28 cellular contexts compared by ENCODE assay signal in genomic region chr16:55367796-55368195, GRCh38. TPM values are rescaled to one million over a fixed set of nuclear protein-coding genes. Genes with fewer than 3 reads are reported as not detected.
A peak's percentile ranks its signal among the peaks of the same experiment; 100 is the strongest.
DNase-seq lines count a peak whose midpoint lies in the region; ATAC-seq and TF ChIP-seq lines count a peak whose summit lies in the region.
"Had no signal": no experiment of that assay in that cellular context is flagged by ENCODE, and none has a peak within 500 bp of the region (broad histone marks: within the 10 kb centered on the region; RNA-seq: fewer than 3 reads in every experiment).

No MANE protein-coding gene starts in this region.

- peak overlapping the region; percentile 2; the same call in 1 of the 2 replicates for H3K4me3 ChIP-seq in AG10803 (ENCODE audit: low read length)
- H3K4me3 ChIP-seq in epithelial cell of esophagus (ENCODE audit: low read length): no peak overlapping the region
- no peak overlapping the region for H3K4me3 ChIP-seq in effector memory CD4-positive, alpha-beta T cell (ENCODE audit: insufficient read depth, low read depth, low read length, poor library complexity, severe bottlenecking)
- H3K4me3 ChIP-seq: A549, upper lobe of right lung had no signal

- H3K27ac Mint-ChIP-seq in activated CD4-positive, alpha-beta memory T cell treated with anti-CD3 and anti-CD28 coated beads, Interleukin-2, amount 10 ng/mL, durations not matched to agents 7 days and 5 days: no peak overlapping the region
- H3K27ac Mint-ChIP-seq: activated CD4-positive, alpha-beta T cell treated with anti-CD3 and anti-CD28 coated beads, Interleukin-2, amount 10 ng/mL, durations not matched to agents 24 days and 14 days; CD8-positive, alpha-beta T cell; endodermal cell; natural killer cell treated with Interleukin-12 subunit alpha and Interleukin-12 subunit beta and Interleukin-15 and Interleukin-18, amount 100 ng/mL, for 72 hours; progenitor cell of endocrine pancreas; stimulated activated naive CD8-positive, alpha-beta T cell treated with anti-CD3 and anti-CD28 coated beads, Interleukin-15, Interleukin-2, amounts not matched to agents 100 ng/mL and 50 ng/mL, for 24 hours; T-cell had no signal

- no peak for TF ChIP-seq CTCF in AG10803 (conservative IDR thresholded peaks at IDR 0.05; ENCODE audit: low read length)
- TF ChIP-seq CTCF in epithelial cell of esophagus (IDR thresholded peaks at IDR 0.05; ENCODE audit: insufficient read depth, low read depth, low read length, missing control alignments): no peak
- TF ChIP-seq CTCF in omental fat pad (IDR thresholded peaks at IDR 0.05): no peak

- no peak overlapping the region for H3K27ac ChIP-seq in effector memory CD4-positive, alpha-beta T cell (ENCODE audit: insufficient read depth, low read length, poor library complexity, severe bottlenecking)
- H3K27ac ChIP-seq: A549, upper lobe of right lung had no signal

- POLR2A ChIA-PET in activated CD4-positive, alpha-beta memory T cell treated with anti-CD3 and anti-CD28 coated beads, Interleukin-2, amount 10 ng/mL, durations not matched to agents 7 days and 5 days (lab: Charles Lee): no interaction called here

- no peaks in the 10 kb centered on the region for H3K9me3 Mint-ChIP-seq in activated CD4-positive, alpha-beta memory T cell treated with anti-CD3 and anti-CD28 coated beads, Interleukin-2, amount 10 ng/mL, durations not matched to agents 7 days and 5 days
- H3K9me3 Mint-ChIP-seq: activated CD4-positive, alpha-beta T cell treated with anti-CD3 and anti-CD28 coated beads, Interleukin-2, amount 10 ng/mL, durations not matched to agents 24 days and 14 days; CD8-positive, alpha-beta T cell; endodermal cell; natural killer cell treated with Interleukin-12 subunit alpha and Interleukin-12 subunit beta and Interleukin-15 and Interleukin-18, amount 100 ng/mL, for 72 hours; stimulated activated naive CD8-positive, alpha-beta T cell treated with anti-CD3 and anti-CD28 coated beads, Interleukin-15, Interleukin-2, amounts not matched to agents 100 ng/mL and 50 ng/mL, for 24 hours; T-cell had no signal

- H3K4me3 Mint-ChIP-seq in activated CD4-positive, alpha-beta memory T cell treated with anti-CD3 and anti-CD28 coated beads, Interleukin-2, amount 10 ng/mL, durations not matched to agents 7 days and 5 days: no peak overlapping the region
- H3K4me3 Mint-ChIP-seq: activated CD4-positive, alpha-beta T cell treated with anti-CD3 and anti-CD28 coated beads, Interleukin-2, amount 10 ng/mL, durations not matched to agents 24 days and 14 days; CD8-positive, alpha-beta T cell; endodermal cell; natural killer cell treated with Interleukin-12 subunit alpha and Interleukin-12 subunit beta and Interleukin-15 and Interleukin-18, amount 100 ng/mL, for 72 hours; stimulated activated naive CD8-positive, alpha-beta T cell treated with anti-CD3 and anti-CD28 coated beads, Interleukin-15, Interleukin-2, amounts not matched to agents 100 ng/mL and 50 ng/mL, for 24 hours; T-cell had no signal

- peak; percentile 62 for ATAC-seq in omental fat pad (ENCODE audit: low FRiP score)
- no peak for ATAC-seq in HG03521 (IDR thresholded peaks at IDR 0.05; ENCODE audit: unreplicated experiment)
- ATAC-seq in HG03095 (IDR thresholded peaks at IDR 0.05; ENCODE audit: unreplicated experiment): no peak
- ATAC-seq: A549; CD8-positive, alpha-beta T cell; natural killer cell treated with Interleukin-12 subunit alpha and Interleukin-12 subunit beta and Interleukin-15 and Interleukin-18, amount 100 ng/mL, for 72 hours; T-cell had no signal

- H3K27me3 Mint-ChIP-seq in activated CD4-positive, alpha-beta memory T cell treated with anti-CD3 and anti-CD28 coated beads, Interleukin-2, amount 10 ng/mL, durations not matched to agents 7 days and 5 days: peaks cover 37% of the 10 kb centered on the region

- H3K4me1 Mint-ChIP-seq in activated CD4-positive, alpha-beta memory T cell treated with anti-CD3 and anti-CD28 coated beads, Interleukin-2, amount 10 ng/mL, durations not matched to agents 7 days and 5 days: no peaks in the 10 kb centered on the region
- H3K4me1 Mint-ChIP-seq: activated CD4-positive, alpha-beta T cell treated with anti-CD3 and anti-CD28 coated beads, Interleukin-2, amount 10 ng/mL, durations not matched to agents 24 days and 14 days had no signal

- H3K4me1 ChIP-seq in effector memory CD4-positive, alpha-beta T cell (ENCODE audit: control insufficient read depth, insufficient read depth, low read length, poor library complexity, severe bottlenecking): peaks cover 2% of the 10 kb centered on the region
- H3K4me1 ChIP-seq: A549, upper lobe of right lung had no signal

- no peaks in the 10 kb centered on the region for H3K36me3 Mint-ChIP-seq in activated CD4-positive, alpha-beta memory T cell treated with anti-CD3 and anti-CD28 coated beads, Interleukin-2, amount 10 ng/mL, durations not matched to agents 7 days and 5 days (ENCODE audit: low read depth)
- H3K36me3 Mint-ChIP-seq: CD8-positive, alpha-beta T cell; natural killer cell treated with Interleukin-12 subunit alpha and Interleukin-12 subunit beta and Interleukin-15 and Interleukin-18, amount 100 ng/mL, for 72 hours; T-cell had no signal

- peak; percentile 91 for DNase-seq in AG10803 (ENCODE audit: low read depth)
- peak; percentile 77 for DNase-seq in NCI-H226
- DNase-seq in epithelial cell of esophagus (ENCODE audit: low read depth): peak; percentile 29
- DNase-seq in omental fat pad (ENCODE audit: low spot score): no peak
- no peak for DNase-seq in activated CD4-positive, alpha-beta memory T cell treated with anti-CD3 and anti-CD28 coated beads, Interleukin-2, amount 10 ng/mL, durations not matched to agents 7 days and 5 days
- DNase-seq in effector memory CD4-positive, alpha-beta T cell: no peak
- DNase-seq: activated CD4-positive, alpha-beta T cell treated with anti-CD3 and anti-CD28 coated beads, Interleukin-2, amount 10 ng/mL, durations not matched to agents 24 days and 14 days; activated CD8-positive, alpha-beta memory T cell treated with anti-CD3 and anti-CD28 coated beads, Interleukin-2, amount 50 U/mL, for 4 hours; activated effector memory CD4-positive, alpha-beta T cell treated with Interleukin-2 at 50 U/mL for 16 hours; amniotic stem cell; CD8-positive, alpha-beta T cell; cerebellar nuclear complex; DND-41; endodermal cell; mesendoderm; NCI-H1105 treated with DMSO at 0.1 percent for 48 hours; NCI-H2171 treated with DMSO at 0.1 percent for 48 hours; NCI-H748 treated with DMSO at 0.1 percent for 48 hours; SHP77 treated with DMSO at 0.1 percent for 48 hours; T-cell; upper lobe of right lung had no signal

- peaks cover 2% of the 10 kb centered on the region for H3K27me3 ChIP-seq in effector memory CD4-positive, alpha-beta T cell (replicated peaks; ENCODE audit: control insufficient read depth, insufficient read depth, low read length, poor library complexity, severe bottlenecking)

- CTCF ChIA-PET in activated CD4-positive, alpha-beta memory T cell treated with anti-CD3 and anti-CD28 coated beads, Interleukin-2, amount 10 ng/mL, durations not matched to agents 7 days and 5 days (lab: Charles Lee): no interaction called here

- H3K36me3 ChIP-seq in effector memory CD4-positive, alpha-beta T cell (ENCODE audit: control insufficient read depth, insufficient read depth, low read length): no peaks in the 10 kb centered on the region
- H3K36me3 ChIP-seq: upper lobe of right lung had no signal

- H3K9me3 ChIP-seq in effector memory CD4-positive, alpha-beta T cell (ENCODE audit: control insufficient read depth, low read length): no peaks in the 10 kb centered on the region
- H3K9me3 ChIP-seq: A549, upper lobe of right lung had no signal

RNA-seq across cellular contexts. Expression of gene IRX6, which starts 43.8 kb away (rescaled TPM):
- 10 to 100 TPM in 2 of 4 donors, 1 to 10 TPM in 2; 1.1 to 34.0 (median 10.4) TPM for total RNA-seq in omental fat pad
- total RNA-seq in activated CD4-positive, alpha-beta memory T cell treated with anti-CD3 and anti-CD28 coated beads, Interleukin-2, amount 10 ng/mL, durations not matched to agents 7 days and 5 days: not detected
- total RNA-seq: activated CD4-positive, alpha-beta T cell treated with anti-CD3 and anti-CD28 coated beads, Interleukin-2, amount 10 ng/mL, durations not matched to agents 24 days and 14 days; CD8-positive, alpha-beta T cell; natural killer cell treated with Interleukin-12 subunit alpha and Interleukin-12 subunit beta and Interleukin-15 and Interleukin-18, amount 100 ng/mL, for 72 hours; OCI-LY7; progenitor cell of endocrine pancreas; T-cell had no signal

Comparison
In these comparisons a context has a peak if more than half of its experiments do, and no peak if none do; other contexts are left out.
1. DNase-seq: peak in AG10803 (single experiment), NCI-H226 (single experiment) and epithelial cell of esophagus (single experiment); none in omental fat pad (single experiment), activated CD4-positive, alpha-beta memory T cell treated with anti-CD3 and anti-CD28 coated beads, Interleukin-2, amount 10 ng/mL, durations not matched to agents 7 days and 5 days (single experiment) and effector memory CD4-positive, alpha-beta T cell (0 of 3).